In genomic region chr9:97560851-97561250, GRCh38 we compare ENCODE assay signal across 19 cellular contexts. TPM values are rescaled to one million over a fixed set of nuclear protein-coding genes. Genes with fewer than 3 reads are reported as not detected.
"Had no signal": no experiment of that assay in that cellular context is flagged by ENCODE, and none has a peak within 500 bp of the region (broad histone marks: within the 10 kb centered on the region; RNA-seq: fewer than 3 reads in every experiment).

No MANE protein-coding gene starts in this region.

- H3K36me3 ChIP-seq: brain microvascular endothelial cell, left lung, transverse colon had no signal

- H3K27me3 ChIP-seq: brain microvascular endothelial cell, left lung, sigmoid colon, transverse colon had no signal

- H3K4me3 ChIP-seq: left lung, sigmoid colon, transverse colon had no signal

- DNase-seq: activated B cell treated with CpG ODN at 0.5 μM for 24 hours; activated CD4-positive, alpha-beta T cell treated with anti-CD3 and anti-CD28 coated beads for 48 hours; activated CD8-positive, alpha-beta memory T cell treated with anti-CD3 and anti-CD28 coated beads, Interleukin-2, amount 50 U/mL, for 4 hours; activated CD8-positive, alpha-beta T cell treated with anti-CD3 and anti-CD28 coated beads for 36 hours; activated naive CD4-positive, alpha-beta T cell; activated naive CD8-positive, alpha-beta T cell treated with anti-CD3 and anti-CD28 coated beads, Interleukin-2, amount 10 ng/mL, durations not matched to agents 7 days and 5 days; anterior cingulate cortex; brain microvascular endothelial cell; cortex of kidney; effector memory CD4-positive, alpha-beta T cell; left lung; mesenchymal stem cell; occipital lobe; sigmoid colon; stimulated activated CD4-positive, alpha-beta T cell treated with anti-CD3 and anti-CD28 coated beads, Interleukin-12 subunit alpha, Interleukin-12 subunit beta, amount 100 ng/mL, for 4 hours; stimulated activated CD4-positive, alpha-beta T cell treated with anti-CD3 and anti-CD28 coated beads, Interleukin-2, amount 100 ng/mL, for 24 hours; transverse colon had no signal

- H3K9me3 ChIP-seq: left lung, sigmoid colon, transverse colon had no signal

- H3K27ac ChIP-seq: brain microvascular endothelial cell, left lung, transverse colon had no signal

- ATAC-seq: activated CD8-positive, alpha-beta T cell treated with anti-CD3 and anti-CD28 coated beads for 36 hours; left lung; stimulated activated effector memory CD8-positive, alpha-beta T cell treated with anti-CD3 and anti-CD28 coated beads, Interleukin-12 subunit alpha, Interleukin-12 subunit beta, amount 100 ng/mL, for 72 hours had no signal

RNA-seq across cellular contexts. Expression of gene TMOD1, which starts 59.4 kb away (rescaled TPM):
- polyA plus RNA-seq: keratinocyte had no signal
